Comparison of ENCODE assay signal across 25 cellular contexts in the genomic region with DNA sequence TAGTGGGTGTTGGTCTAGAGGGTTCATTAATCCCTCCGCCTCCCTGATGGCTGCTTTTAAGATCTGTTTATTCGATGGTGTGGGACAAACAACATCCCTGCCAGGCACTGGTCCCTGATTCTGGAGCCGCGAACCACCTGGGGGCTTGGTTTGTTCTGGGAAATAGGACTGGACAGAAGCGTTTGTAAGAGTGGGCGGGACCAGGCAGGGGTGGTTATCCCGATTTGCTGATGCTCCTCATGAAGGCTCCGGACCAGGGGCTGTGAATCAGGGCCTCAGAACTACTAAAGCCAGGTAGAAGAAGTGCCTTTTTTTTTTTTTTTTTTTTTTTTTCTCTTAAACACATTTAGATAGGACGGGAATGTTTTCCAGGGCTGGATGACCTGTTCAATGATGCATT.
DNase-seq lines count a peak whose midpoint lies in the region; ATAC-seq and TF ChIP-seq lines count a peak whose summit lies in the region.
"Had no signal": no experiment of that assay in that cellular context is flagged by ENCODE, and none has a peak within 500 bp of the region (broad histone marks: within the 10 kb centered on the region; RNA-seq: fewer than 3 reads in every experiment).

No MANE protein-coding gene starts in this region.

- H3K9me2 ChIP-seq in GM23338 (ENCODE audit: insufficient read depth): no peaks in the 10 kb centered on the region

- intact Hi-C loops in sciatic nerve (cut with DNase I): no loop called here

- H3K27ac ChIP-seq in GM23338 (ENCODE audit: low read depth) (no peak overlapping the region), neural progenitor cell (no peak overlapping the region)
- H3K27ac ChIP-seq: BLaER1 had no signal

- H3K4me2 ChIP-seq in GM23338: no peak overlapping the region
- no peak overlapping the region for H3K4me2 ChIP-seq in neural progenitor cell
- H3K4me2 ChIP-seq: BLaER1 had no signal

- no peaks in the 10 kb centered on the region for H3K9me3 ChIP-seq in neural progenitor cell (ENCODE audit: low read depth)
- H3K9me3 ChIP-seq: BE2C had no signal

- TF ChIP-seq CTCF in GM23338 (conservative IDR thresholded peaks at IDR 0.05; ENCODE audit: low read depth in 2 of 2): no peak
- no peak for TF ChIP-seq CTCF in brain (conservative IDR thresholded peaks at IDR 0.05)
- TF ChIP-seq CTCF in neural progenitor cell (IDR thresholded peaks at IDR 0.05): no peak

- H3K4me1 ChIP-seq in GM23338 (ENCODE audit: insufficient read depth) (no peaks in the 10 kb centered on the region; the same call in 1 of the 2 replicates), neural progenitor cell (no peaks in the 10 kb centered on the region)
- H3K4me1 ChIP-seq: BE2C had no signal

- no peaks in the 10 kb centered on the region for H4K20me1 ChIP-seq in GM23338 (replicated peaks; ENCODE audit: insufficient read depth)
- H4K20me1 ChIP-seq in neural progenitor cell (ENCODE audit: low read depth): no peaks in the 10 kb centered on the region
- H4K20me1 ChIP-seq: BLaER1 had no signal

- DNase-seq in GM23338 (ENCODE audit: low spot score) (no peak), neural progenitor cell (ENCODE audit: low spot score) (no peak), sciatic nerve (ENCODE audit: low spot score) (no peak)
- DNase-seq in stimulated activated CD4-positive, alpha-beta T cell treated with anti-CD3 and anti-CD28 coated beads, Interleukin-4, amount 100 ng/mL, for 4 hours: no peak
- DNase-seq in activated CD4-positive, alpha-beta T cell treated with anti-CD3 and anti-CD28 coated beads, Interleukin-2, amount 50 U/mL, for 1 hour: no peak
- DNase-seq: 8988T; ACHN; BE2C; C1 segment of cervical spinal cord; CD4-positive, alpha-beta memory T cell; CD4-positive, CD25-positive, alpha-beta regulatory T cell; CD8-positive, alpha-beta memory T cell; COR-L47; DMS 273 treated with DMSO at 0.1 percent for 48 hours; DMS153; DMS53; DMS79; DND-41; EL; GDM1 had no signal

- no peaks in the 10 kb centered on the region for H3F3A ChIP-seq in GM23338 (replicated peaks; ENCODE audit: low read depth)
- no peaks in the 10 kb centered on the region for H3F3A ChIP-seq in neural progenitor cell (ENCODE audit: low read depth)

- H3K27me3 ChIP-seq in GM23338 (ENCODE audit: insufficient read depth) (no peaks in the 10 kb centered on the region), neural progenitor cell (no peaks in the 10 kb centered on the region)
- H3K27me3 ChIP-seq: BE2C, BLaER1 had no signal

- H3K4me3 ChIP-seq in GM23338 (no peak overlapping the region), neural progenitor cell (no peak overlapping the region)
- H3K4me3 ChIP-seq: BLaER1, GM12878 had no signal

- H3K9me3 Mint-ChIP-seq in GM23338: peaks cover 16% of the 10 kb centered on the region
- peaks cover 0 to 4% (median 0%) of the 10 kb centered on the region in 5 experiments for H3K9me3 Mint-ChIP-seq in brain
- H3K9me3 Mint-ChIP-seq in neural progenitor cell: peaks cover 3% of the 10 kb centered on the region

- H3K4me3 Mint-ChIP-seq in GM23338: no peak overlapping the region
- H3K4me3 Mint-ChIP-seq in brain: peak overlapping the region in 1 of 5 experiments; percentile 30
- H3K4me3 Mint-ChIP-seq in neural progenitor cell: no peak overlapping the region
- H3K4me3 Mint-ChIP-seq: CD14-positive monocyte; CD4-positive, alpha-beta memory T cell; CD4-positive, CD25-positive, alpha-beta regulatory T cell; CD8-positive, alpha-beta memory T cell had no signal

- H3K27me3 Mint-ChIP-seq in GM23338 (ENCODE audit: insufficient read depth, low read depth, poor library complexity) (peaks cover 4% of the 10 kb centered on the region), brain (peaks cover 4% of the 10 kb centered on the region), neural progenitor cell (ENCODE audit: insufficient read depth, low read depth) (peaks cover 3% of the 10 kb centered on the region)

- ATAC-seq in GM23338 (no peak), sciatic nerve (peak; percentile 81), HG03342 (IDR thresholded peaks at IDR 0.05; ENCODE audit: unreplicated experiment) (no peak)
- ATAC-seq: GM12878 had no signal

- H3K4me1 Mint-ChIP-seq in GM23338: peaks cover 17% of the 10 kb centered on the region
- peaks cover 25% of the 10 kb centered on the region for H3K4me1 Mint-ChIP-seq in brain
- peaks cover 10% of the 10 kb centered on the region for H3K4me1 Mint-ChIP-seq in neural progenitor cell
- H3K4me1 Mint-ChIP-seq: CD14-positive monocyte; CD8-positive, alpha-beta memory T cell had no signal

- H3K36me3 ChIP-seq in GM23338 (ENCODE audit: insufficient read depth): no peaks in the 10 kb centered on the region
- H3K36me3 ChIP-seq in neural progenitor cell: no peaks in the 10 kb centered on the region
- H3K36me3 ChIP-seq: BE2C, BLaER1 had no signal

- H3K36me3 Mint-ChIP-seq in GM23338 (ENCODE audit: low read depth) (peaks cover 15% of the 10 kb centered on the region), brain (no peaks in the 10 kb centered on the region), neural progenitor cell (peaks cover 2% of the 10 kb centered on the region)
- H3K36me3 Mint-ChIP-seq: CD14-positive monocyte; CD4-positive, alpha-beta memory T cell; CD4-positive, CD25-positive, alpha-beta regulatory T cell; CD8-positive, alpha-beta memory T cell had no signal

- H3K79me2 ChIP-seq in GM23338 (replicated peaks; ENCODE audit: insufficient read depth): no peaks in the 10 kb centered on the region
- no peaks in the 10 kb centered on the region for H3K79me2 ChIP-seq in neural progenitor cell (ENCODE audit: low read depth)

- H2AFZ ChIP-seq in GM23338: peak overlapping the region; percentile 59; the same call in 1 of the 2 replicates
- H2AFZ ChIP-seq in neural progenitor cell (replicated peaks): no peak overlapping the region

- H3K9ac ChIP-seq in neural progenitor cell: no peak overlapping the region
- H3K9ac ChIP-seq: BLaER1 had no signal

- H3K27ac Mint-ChIP-seq in GM23338 (no peak overlapping the region), brain (peak overlapping the region in 3 of 5 experiments; percentile 48 to 93 (median 78)), neural progenitor cell (peak overlapping the region; percentile 46)
- H3K27ac Mint-ChIP-seq: CD14-positive monocyte; CD4-positive, alpha-beta memory T cell; CD4-positive, CD25-positive, alpha-beta regulatory T cell; CD8-positive, alpha-beta memory T cell had no signal

TF ChIP-seq in GM23338, 12 proteins besides CTCF, POLR2A, EP300 and RAD21:
- TF ChIP-seq EZH2 (IDR thresholded peaks at IDR 0.05; ENCODE audit: low read depth, unreplicated experiment): no peak
- TF ChIP-seq ZNF114 (CRISPR knock-in tag; IDR thresholded peaks at IDR 0.05): no peak
- no peak for TF ChIP-seq JUNB (IDR thresholded peaks at IDR 0.05; ENCODE audit: unreplicated experiment)
